Comparison of ENCODE assay signal across 1 cellular context in the genomic region with DNA sequence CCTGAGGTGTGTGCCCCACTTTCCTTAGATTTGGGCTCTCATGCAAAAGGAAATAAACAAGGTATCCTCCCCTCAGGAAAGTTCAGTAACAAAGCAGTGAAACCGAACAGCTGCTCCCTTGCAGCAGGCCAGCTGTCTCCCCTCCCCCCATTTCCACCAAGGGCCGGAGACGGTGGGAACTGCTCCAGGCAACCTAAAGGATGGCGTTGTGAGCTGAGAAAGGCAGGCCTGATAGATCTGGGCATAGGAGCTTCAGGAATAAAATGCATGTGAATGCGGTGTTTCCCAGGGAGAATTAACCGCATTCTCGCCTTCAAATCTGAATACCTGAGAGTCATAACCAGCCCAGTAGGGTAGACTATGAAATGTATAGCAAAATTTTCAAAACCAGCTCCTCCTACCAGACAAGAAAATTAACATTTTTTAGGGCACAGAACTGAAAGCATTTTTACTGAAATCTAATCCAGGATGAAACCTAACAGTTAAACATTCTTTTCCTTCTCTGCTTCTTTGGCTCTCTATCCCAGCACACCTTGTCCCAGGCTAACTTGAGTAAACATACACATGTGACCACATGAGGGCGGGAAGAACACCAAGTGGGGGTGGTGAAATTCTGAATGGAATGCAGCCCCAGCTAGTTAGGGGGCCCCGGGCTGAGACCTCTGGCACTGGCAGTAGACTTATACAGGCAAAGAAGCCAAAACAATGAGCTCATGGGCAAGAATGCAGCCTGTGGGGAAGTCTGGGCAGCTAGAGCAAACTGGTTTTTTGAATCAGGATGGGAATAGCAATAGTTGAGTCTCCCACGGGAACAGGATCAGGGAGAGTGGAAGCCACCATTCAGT.
A peak's percentile ranks its signal among the peaks of the same experiment; 100 is the strongest.
TF ChIP-seq lines count a peak whose summit lies in the region.

No MANE protein-coding gene starts in this region.

TF ChIP-seq in HepG2, 621 proteins besides CTCF, POLR2A, EP300 and RAD21 (continued from another document and continues in another):
- TF ChIP-seq SAFB2 (CRISPR knock-in tag; IDR thresholded peaks at IDR 0.05; ENCODE audit: borderline replicate concordance, low read depth) (no peak), TCF7 (IDR thresholded peaks at IDR 0.05; ENCODE audit: low read depth) (no peak), ZNF569 (CRISPR knock-in tag; IDR thresholded peaks at IDR 0.05; ENCODE audit: borderline replicate concordance) (no peak), ESRRA (CRISPR knock-in tag; IDR thresholded peaks at IDR 0.05; ENCODE audit: low read depth) (no peak), ZNF782 (CRISPR knock-in tag; IDR thresholded peaks at IDR 0.05; ENCODE audit: borderline replicate concordance) (no peak), ZNF644 (CRISPR knock-in tag; IDR thresholded peaks at IDR 0.05; ENCODE audit: low read depth) (peak; percentile 43; the same call in 1 of the 2 replicates), ZNF766 (CRISPR knock-in tag; IDR thresholded peaks at IDR 0.05; ENCODE audit: borderline replicate concordance) (no peak), RNF2 (conservative IDR thresholded peaks at IDR 0.05; ENCODE audit: low read depth) (no peak), EED (CRISPR knock-in tag; IDR thresholded peaks at IDR 0.05) (no peak), ATAD3A (CRISPR knock-in tag; IDR thresholded peaks at IDR 0.05) (no peak), ISL2 (CRISPR knock-in tag; IDR thresholded peaks at IDR 0.05) (peak; percentile 44; the same call in 1 of the 2 replicates), HHEX (CRISPR knock-in tag; IDR thresholded peaks at IDR 0.05) (no peak), ZNF20 (CRISPR knock-in tag; IDR thresholded peaks at IDR 0.05) (no peak), JDP2 (CRISPR knock-in tag; IDR thresholded peaks at IDR 0.05; ENCODE audit: borderline replicate concordance) (no peak), SMAD1 (CRISPR knock-in tag; IDR thresholded peaks at IDR 0.05; ENCODE audit: borderline replicate concordance, low read depth) (no peak), REXO4 (CRISPR knock-in tag; IDR thresholded peaks at IDR 0.05; ENCODE audit: borderline replicate concordance) (no peak), HOXA7 (CRISPR knock-in tag; IDR thresholded peaks at IDR 0.05) (no peak), MED1 (CRISPR knock-in tag; IDR thresholded peaks at IDR 0.05) (peak; percentile 73), THAP11 (CRISPR knock-in tag; IDR thresholded peaks at IDR 0.05) (0 out of 2 replicates have a peak, but pooled peaks have one; percentile 16), ZBTB21 (CRISPR knock-in tag; IDR thresholded peaks at IDR 0.05) (no peak), JARID2 (CRISPR knock-in tag; IDR thresholded peaks at IDR 0.05; ENCODE audit: insufficient replicate concordance) (no peak), TOPORS (CRISPR knock-in tag; IDR thresholded peaks at IDR 0.05) (no peak), JUN (CRISPR knock-in tag; IDR thresholded peaks at IDR 0.05) (0 out of 2 replicates have a peak, but pooled peaks have one; percentile 16), ZNF720 (CRISPR knock-in tag; IDR thresholded peaks at IDR 0.05) (no peak), ZNF660 (CRISPR knock-in tag; IDR thresholded peaks at IDR 0.05; ENCODE audit: borderline replicate concordance, low read depth) (no peak), DNMT3B (CRISPR knock-in tag; conservative IDR thresholded peaks at IDR 0.05) (no peak), ZNF891 (CRISPR knock-in tag; IDR thresholded peaks at IDR 0.05) (no peak), SMARCC2 (IDR thresholded peaks at IDR 0.05) (no peak), ZNF382 (CRISPR knock-in tag; IDR thresholded peaks at IDR 0.05; ENCODE audit: borderline replicate concordance) (no peak), ZC3H4 (CRISPR knock-in tag; IDR thresholded peaks at IDR 0.05; ENCODE audit: borderline replicate concordance) (no peak)
- TF ChIP-seq, protein P1, sequence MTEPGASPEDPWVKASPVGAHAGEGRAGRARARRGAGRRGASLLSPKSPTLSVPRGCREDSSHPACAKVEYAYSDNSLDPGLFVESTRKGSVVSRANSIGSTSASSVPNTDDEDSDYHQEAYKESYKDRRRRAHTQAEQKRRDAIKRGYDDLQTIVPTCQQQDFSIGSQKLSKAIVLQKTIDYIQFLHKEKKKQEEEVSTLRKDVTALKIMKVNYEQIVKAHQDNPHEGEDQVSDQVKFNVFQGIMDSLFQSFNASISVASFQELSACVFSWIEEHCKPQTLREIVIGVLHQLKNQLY (CRISPR knock-in tag; IDR thresholded peaks at IDR 0.05), result peak; percentile 72
- TF ChIP-seq, protein P2, sequence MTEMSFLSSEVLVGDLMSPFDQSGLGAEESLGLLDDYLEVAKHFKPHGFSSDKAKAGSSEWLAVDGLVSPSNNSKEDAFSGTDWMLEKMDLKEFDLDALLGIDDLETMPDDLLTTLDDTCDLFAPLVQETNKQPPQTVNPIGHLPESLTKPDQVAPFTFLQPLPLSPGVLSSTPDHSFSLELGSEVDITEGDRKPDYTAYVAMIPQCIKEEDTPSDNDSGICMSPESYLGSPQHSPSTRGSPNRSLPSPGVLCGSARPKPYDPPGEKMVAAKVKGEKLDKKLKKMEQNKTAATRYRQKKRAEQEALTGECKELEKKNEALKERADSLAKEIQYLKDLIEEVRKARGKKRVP (CRISPR knock-in tag; IDR thresholded peaks at IDR 0.05), result no peak
- TF ChIP-seq, protein P3, sequence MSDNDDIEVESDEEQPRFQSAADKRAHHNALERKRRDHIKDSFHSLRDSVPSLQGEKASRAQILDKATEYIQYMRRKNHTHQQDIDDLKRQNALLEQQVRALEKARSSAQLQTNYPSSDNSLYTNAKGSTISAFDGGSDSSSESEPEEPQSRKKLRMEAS (IDR thresholded peaks at IDR 0.05), result peak; percentile 78
- TF ChIP-seq, protein P4, sequence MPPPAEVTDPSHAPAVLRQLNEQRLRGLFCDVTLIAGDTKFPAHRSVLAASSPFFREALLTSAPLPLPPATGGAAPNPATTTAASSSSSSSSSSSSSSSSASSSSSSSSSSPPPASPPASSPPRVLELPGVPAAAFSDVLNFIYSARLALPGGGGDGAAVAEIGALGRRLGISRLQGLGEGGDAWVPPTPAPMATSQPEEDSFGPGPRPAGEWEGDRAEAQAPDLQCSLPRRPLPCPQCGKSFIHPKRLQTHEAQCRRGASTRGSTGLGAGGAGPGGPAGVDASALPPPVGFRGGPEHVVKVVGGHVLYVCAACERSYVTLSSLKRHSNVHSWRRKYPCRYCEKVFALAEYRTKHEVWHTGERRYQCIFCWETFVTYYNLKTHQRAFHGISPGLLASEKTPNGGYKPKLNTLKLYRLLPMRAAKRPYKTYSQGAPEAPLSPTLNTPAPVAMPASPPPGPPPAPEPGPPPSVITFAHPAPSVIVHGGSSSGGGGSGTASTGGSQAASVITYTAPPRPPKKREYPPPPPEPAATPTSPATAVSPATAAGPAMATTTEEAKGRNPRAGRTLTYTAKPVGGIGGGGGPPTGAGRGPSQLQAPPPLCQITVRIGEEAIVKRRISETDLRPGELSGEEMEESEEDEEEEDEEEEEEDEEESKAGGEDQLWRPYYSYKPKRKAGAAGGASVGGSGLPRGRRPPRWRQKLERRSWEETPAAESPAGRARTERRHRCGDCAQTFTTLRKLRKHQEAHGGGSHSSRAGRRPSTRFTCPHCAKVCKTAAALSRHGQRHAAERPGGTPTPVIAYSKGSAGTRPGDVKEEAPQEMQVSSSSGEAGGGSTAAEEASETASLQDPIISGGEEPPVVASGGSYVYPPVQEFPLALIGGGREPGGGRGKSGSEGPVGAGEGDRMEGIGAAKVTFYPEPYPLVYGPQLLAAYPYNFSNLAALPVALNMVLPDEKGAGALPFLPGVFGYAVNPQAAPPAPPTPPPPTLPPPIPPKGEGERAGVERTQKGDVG (CRISPR knock-in tag; IDR thresholded peaks at IDR 0.05; ENCODE audit: borderline replicate concordance), result no peak
- TF ChIP-seq, protein P5, sequence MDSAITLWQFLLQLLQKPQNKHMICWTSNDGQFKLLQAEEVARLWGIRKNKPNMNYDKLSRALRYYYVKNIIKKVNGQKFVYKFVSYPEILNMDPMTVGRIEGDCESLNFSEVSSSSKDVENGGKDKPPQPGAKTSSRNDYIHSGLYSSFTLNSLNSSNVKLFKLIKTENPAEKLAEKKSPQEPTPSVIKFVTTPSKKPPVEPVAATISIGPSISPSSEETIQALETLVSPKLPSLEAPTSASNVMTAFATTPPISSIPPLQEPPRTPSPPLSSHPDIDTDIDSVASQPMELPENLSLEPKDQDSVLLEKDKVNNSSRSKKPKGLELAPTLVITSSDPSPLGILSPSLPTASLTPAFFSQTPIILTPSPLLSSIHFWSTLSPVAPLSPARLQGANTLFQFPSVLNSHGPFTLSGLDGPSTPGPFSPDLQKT (CRISPR knock-in tag; IDR thresholded peaks at IDR 0.05; ENCODE audit: borderline replicate concordance), result no peak
- TF ChIP-seq, protein P6, sequence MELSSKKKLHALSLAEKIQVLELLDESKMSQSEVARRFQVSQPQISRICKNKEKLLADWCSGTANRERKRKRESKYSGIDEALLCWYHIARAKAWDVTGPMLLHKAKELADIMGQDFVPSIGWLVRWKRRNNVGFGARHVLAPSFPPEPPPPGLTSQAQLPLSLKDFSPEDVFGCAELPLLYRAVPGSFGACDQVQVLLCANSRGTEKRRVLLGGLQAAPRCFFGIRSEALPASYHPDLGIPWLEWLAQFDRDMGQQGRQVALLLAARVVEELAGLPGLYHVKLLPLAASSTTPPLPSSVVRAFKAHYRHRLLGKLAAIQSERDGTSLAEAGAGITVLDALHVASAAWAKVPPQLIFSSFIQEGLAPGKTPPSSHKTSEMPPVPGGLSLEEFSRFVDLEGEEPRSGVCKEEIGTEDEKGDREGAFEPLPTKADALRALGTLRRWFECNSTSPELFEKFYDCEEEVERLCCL (CRISPR knock-in tag; IDR thresholded peaks at IDR 0.05; ENCODE audit: borderline replicate concordance), result no peak
- TF ChIP-seq, protein P7, sequence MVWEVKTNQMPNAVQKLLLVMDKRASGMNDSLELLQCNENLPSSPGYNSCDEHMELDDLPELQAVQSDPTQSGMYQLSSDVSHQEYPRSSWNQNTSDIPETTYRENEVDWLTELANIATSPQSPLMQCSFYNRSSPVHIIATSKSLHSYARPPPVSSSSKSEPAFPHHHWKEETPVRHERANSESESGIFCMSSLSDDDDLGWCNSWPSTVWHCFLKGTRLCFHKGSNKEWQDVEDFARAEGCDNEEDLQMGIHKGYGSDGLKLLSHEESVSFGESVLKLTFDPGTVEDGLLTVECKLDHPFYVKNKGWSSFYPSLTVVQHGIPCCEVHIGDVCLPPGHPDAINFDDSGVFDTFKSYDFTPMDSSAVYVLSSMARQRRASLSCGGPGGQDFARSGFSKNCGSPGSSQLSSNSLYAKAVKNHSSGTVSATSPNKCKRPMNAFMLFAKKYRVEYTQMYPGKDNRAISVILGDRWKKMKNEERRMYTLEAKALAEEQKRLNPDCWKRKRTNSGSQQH (CRISPR knock-in tag; IDR thresholded peaks at IDR 0.05; ENCODE audit: low read depth), result no peak
- TF ChIP-seq, protein P8, sequence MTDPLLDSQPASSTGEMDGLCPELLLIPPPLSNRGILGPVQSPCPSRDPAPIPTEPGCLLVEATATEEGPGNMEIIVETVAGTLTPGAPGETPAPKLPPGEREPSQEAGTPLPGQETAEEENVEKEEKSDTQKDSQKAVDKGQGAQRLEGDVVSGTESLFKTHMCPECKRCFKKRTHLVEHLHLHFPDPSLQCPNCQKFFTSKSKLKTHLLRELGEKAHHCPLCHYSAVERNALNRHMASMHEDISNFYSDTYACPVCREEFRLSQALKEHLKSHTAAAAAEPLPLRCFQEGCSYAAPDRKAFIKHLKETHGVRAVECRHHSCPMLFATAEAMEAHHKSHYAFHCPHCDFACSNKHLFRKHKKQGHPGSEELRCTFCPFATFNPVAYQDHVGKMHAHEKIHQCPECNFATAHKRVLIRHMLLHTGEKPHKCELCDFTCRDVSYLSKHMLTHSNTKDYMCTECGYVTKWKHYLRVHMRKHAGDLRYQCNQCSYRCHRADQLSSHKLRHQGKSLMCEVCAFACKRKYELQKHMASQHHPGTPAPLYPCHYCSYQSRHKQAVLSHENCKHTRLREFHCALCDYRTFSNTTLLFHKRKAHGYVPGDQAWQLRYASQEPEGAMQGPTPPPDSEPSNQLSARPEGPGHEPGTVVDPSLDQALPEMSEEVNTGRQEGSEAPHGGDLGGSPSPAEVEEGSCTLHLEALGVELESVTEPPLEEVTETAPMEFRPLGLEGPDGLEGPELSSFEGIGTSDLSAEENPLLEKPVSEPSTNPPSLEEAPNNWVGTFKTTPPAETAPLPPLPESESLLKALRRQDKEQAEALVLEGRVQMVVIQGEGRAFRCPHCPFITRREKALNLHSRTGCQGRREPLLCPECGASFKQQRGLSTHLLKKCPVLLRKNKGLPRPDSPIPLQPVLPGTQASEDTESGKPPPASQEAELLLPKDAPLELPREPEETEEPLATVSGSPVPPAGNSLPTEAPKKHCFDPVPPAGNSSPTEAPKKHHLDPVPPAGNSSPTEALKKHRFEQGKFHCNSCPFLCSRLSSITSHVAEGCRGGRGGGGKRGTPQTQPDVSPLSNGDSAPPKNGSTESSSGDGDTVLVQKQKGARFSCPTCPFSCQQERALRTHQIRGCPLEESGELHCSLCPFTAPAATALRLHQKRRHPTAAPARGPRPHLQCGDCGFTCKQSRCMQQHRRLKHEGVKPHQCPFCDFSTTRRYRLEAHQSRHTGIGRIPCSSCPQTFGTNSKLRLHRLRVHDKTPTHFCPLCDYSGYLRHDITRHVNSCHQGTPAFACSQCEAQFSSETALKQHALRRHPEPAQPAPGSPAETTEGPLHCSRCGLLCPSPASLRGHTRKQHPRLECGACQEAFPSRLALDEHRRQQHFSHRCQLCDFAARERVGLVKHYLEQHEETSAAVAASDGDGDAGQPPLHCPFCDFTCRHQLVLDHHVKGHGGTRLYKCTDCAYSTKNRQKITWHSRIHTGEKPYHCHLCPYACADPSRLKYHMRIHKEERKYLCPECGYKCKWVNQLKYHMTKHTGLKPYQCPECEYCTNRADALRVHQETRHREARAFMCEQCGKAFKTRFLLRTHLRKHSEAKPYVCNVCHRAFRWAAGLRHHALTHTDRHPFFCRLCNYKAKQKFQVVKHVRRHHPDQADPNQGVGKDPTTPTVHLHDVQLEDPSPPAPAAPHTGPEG (CRISPR knock-in tag; IDR thresholded peaks at IDR 0.05), result 0 out of 2 replicates have a peak, but pooled peaks have one; percentile 22
- TF ChIP-seq, protein P9, sequence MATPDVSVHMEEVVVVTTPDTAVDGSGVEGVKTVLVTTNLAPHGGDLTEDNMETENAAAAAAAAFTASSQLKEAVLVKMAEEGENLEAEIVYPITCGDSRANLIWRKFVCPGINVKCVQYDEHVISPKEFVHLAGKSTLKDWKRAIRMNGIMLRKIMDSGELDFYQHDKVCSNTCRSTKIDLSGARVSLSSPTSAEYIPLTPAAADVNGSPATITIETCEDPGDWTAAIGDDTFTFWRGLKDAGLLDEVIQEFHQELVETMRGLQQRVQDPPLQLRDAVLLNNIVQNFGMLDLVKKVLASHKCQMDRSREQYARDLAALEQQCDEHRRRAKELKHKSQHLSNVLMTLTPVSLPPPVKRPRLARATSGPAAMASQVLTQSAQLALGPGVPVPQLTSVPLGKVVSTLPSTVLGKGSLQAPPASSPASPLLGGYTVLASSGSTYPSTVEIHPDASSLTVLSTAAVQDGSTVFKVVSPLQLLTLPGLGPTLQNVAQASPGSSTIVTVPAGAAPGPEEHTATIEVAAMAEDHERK (CRISPR knock-in tag; IDR thresholded peaks at IDR 0.05; ENCODE audit: low read depth), result no peak
- TF ChIP-seq, protein P10, sequence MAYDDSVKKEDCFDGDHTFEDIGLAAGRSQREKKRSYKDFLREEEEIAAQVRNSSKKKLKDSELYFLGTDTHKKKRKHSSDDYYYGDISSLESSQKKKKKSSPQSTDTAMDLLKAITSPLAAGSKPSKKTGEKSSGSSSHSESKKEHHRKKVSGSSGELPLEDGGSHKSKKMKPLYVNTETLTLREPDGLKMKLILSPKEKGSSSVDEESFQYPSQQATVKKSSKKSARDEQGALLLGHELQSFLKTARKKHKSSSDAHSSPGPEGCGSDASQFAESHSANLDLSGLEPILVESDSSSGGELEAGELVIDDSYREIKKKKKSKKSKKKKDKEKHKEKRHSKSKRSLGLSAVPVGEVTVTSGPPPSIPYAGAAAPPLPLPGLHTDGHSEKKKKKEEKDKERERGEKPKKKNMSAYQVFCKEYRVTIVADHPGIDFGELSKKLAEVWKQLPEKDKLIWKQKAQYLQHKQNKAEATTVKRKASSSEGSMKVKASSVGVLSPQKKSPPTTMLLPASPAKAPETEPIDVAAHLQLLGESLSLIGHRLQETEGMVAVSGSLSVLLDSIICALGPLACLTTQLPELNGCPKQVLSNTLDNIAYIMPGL (CRISPR knock-in tag; IDR thresholded peaks at IDR 0.05; ENCODE audit: borderline replicate concordance in 1 of 2, low read depth in 1 of 2), result no peak
